10 cellular contexts compared by ENCODE assay signal in genomic region chr3:45597581-45597980, GRCh38. TPM values are rescaled to one million over a fixed set of nuclear protein-coding genes. Genes with fewer than 3 reads are reported as not detected.
A peak's percentile ranks its signal among the peaks of the same experiment; 100 is the strongest.
DNase-seq lines count a peak whose midpoint lies in the region; ATAC-seq and TF ChIP-seq lines count a peak whose summit lies in the region.
"Had no signal": no experiment of that assay in that cellular context is flagged by ENCODE, and none has a peak within 500 bp of the region (broad histone marks: within the 10 kb centered on the region; RNA-seq: fewer than 3 reads in every experiment).

No MANE protein-coding gene starts in this region.

- peak overlapping the region; percentile 85 for H3K27ac Mint-ChIP-seq in activated T-cell treated with anti-CD3 and anti-CD28 coated beads, Interleukin-2, amount 50 U/mL, for 24 hours
- H3K27ac Mint-ChIP-seq in activated CD8-positive, alpha-beta T cell treated with anti-CD3 and anti-CD28 coated beads, Interleukin-2, amount 10 ng/mL, durations not matched to agents 7 days and 5 days, result peak overlapping the region; percentile 8

- H3K36me3 ChIP-seq in left lung (peaks cover 0 to 14% of the 10 kb centered on the region in 2 donors), thyroid gland (no peaks in the 10 kb centered on the region)

- H3K9me3 ChIP-seq in left lung (no peaks in the 10 kb centered on the region), thyroid gland (no peaks in the 10 kb centered on the region)

- intact Hi-C loops in left lung (cut with DNase I), result loop anchor here in 1 of 2 donors (10.0 kb wide), 1 partner anchor 57 kb away; no protein-coding TSS in a partner anchor
- intact Hi-C loops in thyroid gland (cut with DNase I), result no loop called here

- in situ Hi-C loops in ACHN (cut with HindIII; ENCODE audit: low pct_ligation_motif_present, low pct_unique_long_range_greater_than_20kb, low sequenced_read_pairs), result no loop called here

- H3K27ac ChIP-seq in left lung (peak overlapping the region; percentile 30 to 68), thyroid gland (peak overlapping the region; percentile 7 to 96 (median 84))

- H3K4me1 Mint-ChIP-seq in activated T-cell treated with anti-CD3 and anti-CD28 coated beads, Interleukin-2, amount 50 U/mL, for 24 hours (ENCODE audit: low read depth), result peaks cover 67% of the 10 kb centered on the region
- peaks cover 65% of the 10 kb centered on the region for H3K4me1 Mint-ChIP-seq in activated CD8-positive, alpha-beta T cell treated with anti-CD3 and anti-CD28 coated beads, Interleukin-2, amount 10 ng/mL, durations not matched to agents 7 days and 5 days (ENCODE audit: low read depth)

- ATAC-seq in activated CD8-positive, alpha-beta T cell treated with anti-CD3 and anti-CD28 coated beads, Interleukin-2, amount 10 ng/mL, durations not matched to agents 7 days and 5 days, result no peak
- ATAC-seq in left lung (no peak), HG03354 (IDR thresholded peaks at IDR 0.05; ENCODE audit: poor library complexity, severe bottlenecking, unreplicated experiment) (no peak)

- H3K9me3 Mint-ChIP-seq in activated T-cell treated with anti-CD3 and anti-CD28 coated beads, Interleukin-2, amount 50 U/mL, for 24 hours, result no peaks in the 10 kb centered on the region
- H3K9me3 Mint-ChIP-seq in activated CD8-positive, alpha-beta T cell treated with anti-CD3 and anti-CD28 coated beads, Interleukin-2, amount 10 ng/mL, durations not matched to agents 7 days and 5 days (ENCODE audit: insufficient read depth), result no peaks in the 10 kb centered on the region

- H3K27me3 ChIP-seq in left lung (no peaks in the 10 kb centered on the region), thyroid gland (no peaks in the 10 kb centered on the region)

- whole genome bisulfite sequencing in thyroid gland, 2 donors, result 72 to 76% methylated on average over 6 of the region's 6 CpGs

- H3K36me3 Mint-ChIP-seq in activated T-cell treated with anti-CD3 and anti-CD28 coated beads, Interleukin-2, amount 50 U/mL, for 24 hours (ENCODE audit: low read depth), result peaks cover 62% of the 10 kb centered on the region
- peaks cover 57% of the 10 kb centered on the region for H3K36me3 Mint-ChIP-seq in activated CD8-positive, alpha-beta T cell treated with anti-CD3 and anti-CD28 coated beads, Interleukin-2, amount 10 ng/mL, durations not matched to agents 7 days and 5 days (ENCODE audit: low read depth)

- peaks cover 35 to 83% of the 10 kb centered on the region in 2 donors for H3K4me1 ChIP-seq in left lung
- peaks cover 60 to 64% of the 10 kb centered on the region in 2 donors for H3K4me1 ChIP-seq in thyroid gland

- H3K4me3 ChIP-seq in left lung (peak overlapping the region; percentile 72 to 73), thyroid gland (replicated peaks in 1 of 3) (peak overlapping the region in 1 of 3 donors; percentile 79)

- H3K27me3 Mint-ChIP-seq in activated T-cell treated with anti-CD3 and anti-CD28 coated beads, Interleukin-2, amount 50 U/mL, for 24 hours, result no peaks in the 10 kb centered on the region
- no peaks in the 10 kb centered on the region for H3K27me3 Mint-ChIP-seq in activated CD8-positive, alpha-beta T cell treated with anti-CD3 and anti-CD28 coated beads, Interleukin-2, amount 10 ng/mL, durations not matched to agents 7 days and 5 days (ENCODE audit: low read depth)

- CTCF ChIA-PET in activated CD8-positive, alpha-beta T cell treated with anti-CD3 and anti-CD28 coated beads, Interleukin-2, amount 10 ng/mL, durations not matched to agents 7 days and 5 days (lab: Charles Lee), result interaction anchor here (0.9 to 1.8 kb wide), 7 partner anchors 7 to 562 kb away, joined by 3 to 10 read pairs (median 4); partner anchors contain the start of gene CDCP1

- POLR2A ChIA-PET in activated CD8-positive, alpha-beta T cell treated with anti-CD3 and anti-CD28 coated beads, Interleukin-2, amount 10 ng/mL, durations not matched to agents 7 days and 5 days (lab: Charles Lee), result no interaction called here

- peak overlapping the region; percentile 90 for H3K4me3 Mint-ChIP-seq in activated T-cell treated with anti-CD3 and anti-CD28 coated beads, Interleukin-2, amount 50 U/mL, for 24 hours
- peak overlapping the region; percentile 77 for H3K4me3 Mint-ChIP-seq in activated CD8-positive, alpha-beta T cell treated with anti-CD3 and anti-CD28 coated beads, Interleukin-2, amount 10 ng/mL, durations not matched to agents 7 days and 5 days

- peak; percentile 37 for DNase-seq in activated T-cell treated with anti-CD3 and anti-CD28 coated beads, Interleukin-2, amount 50 U/mL, for 24 hours
- DNase-seq in activated T-cell treated with anti-CD3 and anti-CD28 coated beads for 4 hours (no peak), left lung (no peak), thyroid gland (no peak), medulla oblongata (ENCODE audit: extremely low spot score) (no peak), ACHN (no peak)
- DNase-seq in activated CD8-positive, alpha-beta T cell treated with anti-CD3 and anti-CD28 coated beads, Interleukin-2, amount 10 ng/mL, durations not matched to agents 7 days and 5 days, result no peak
- DNase-seq: KBM-7, SW 1271 had no signal

- TF ChIP-seq POLR2A in thyroid gland (IDR thresholded peaks at IDR 0.05), result no peak

- TF ChIP-seq CTCF in left lung (IDR thresholded peaks at IDR 0.05), result no peak
- no peak for TF ChIP-seq CTCF in thyroid gland (IDR thresholded peaks at IDR 0.05)

RNA-seq across cellular contexts. Expression of gene LIMD1, which starts 3.0 kb away (rescaled TPM):
- 10 to 100 TPM; 48.4 to 49.4 TPM for total RNA-seq in activated CD8-positive, alpha-beta T cell treated with anti-CD3 and anti-CD28 coated beads, Interleukin-2, amount 10 ng/mL, durations not matched to agents 7 days and 5 days
- total RNA-seq in left lung (100 to 1,000 TPM in 1 of 2 donors, 10 to 100 TPM in 1; 68.0 to 104 TPM), thyroid gland (10 to 100 TPM; 43.4 to 59.2 (median 52.1) TPM)
